In the genomic region with DNA sequence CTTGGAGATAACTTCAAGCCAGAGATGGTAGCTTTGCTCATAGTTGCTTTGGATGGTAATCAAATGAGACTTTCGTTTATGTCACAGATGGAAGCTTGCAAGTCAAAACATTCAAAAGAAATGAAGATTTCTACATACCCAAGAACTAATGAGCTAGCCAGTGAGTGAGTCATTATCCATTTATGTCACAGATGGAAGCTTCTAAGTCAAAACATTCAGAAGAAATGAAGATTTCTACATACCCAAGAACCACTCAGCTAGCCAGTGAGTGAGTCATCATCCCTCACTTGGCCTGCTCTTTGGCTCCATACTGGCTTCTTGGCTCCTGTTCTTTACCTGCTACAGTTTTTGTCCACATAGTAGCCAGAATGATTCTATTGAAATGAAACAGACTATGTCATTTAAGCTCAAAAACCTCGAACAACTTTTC, we compare ENCODE assay signal across 9 cellular contexts.
DNase-seq lines count a peak whose midpoint lies in the region; FAIRE-seq and TF ChIP-seq lines count a peak whose summit lies in the region.
"Had no signal": no experiment of that assay in that cellular context is flagged by ENCODE, and none has a peak within 500 bp of the region (broad histone marks: within the 10 kb centered on the region; RNA-seq: fewer than 3 reads in every experiment).

No MANE protein-coding gene starts in this region.

- intact Hi-C loops in posterior vena cava (cut with DNase I) = no loop called here

- DNase-seq in EH (ENCODE audit: low read depth) = peak; percentile 99
- DNase-seq in NCI-H446 treated with DMSO at 0.1 percent for 48 hours (lab: John Stamatoyannopoulos, UW) = peak; percentile 99
- DNase-seq in dedifferentiated amniotic fluid mesenchymal stem cell (ENCODE audit: extremely low spot score) = peak; percentile 98
- DNase-seq in retinal pigment epithelial cell (ENCODE audit: low read depth) = peak; percentile 93
- no peak for DNase-seq in activated gamma-delta T cell treated with Interleukin-2 at 50 U/mL for 16 hours
- no peak for DNase-seq in posterior vena cava (ENCODE audit: low spot score)
- DNase-seq in midbrain (lab: John Stamatoyannopoulos, UW) = no peak
- no peak for DNase-seq in GM12892 (ENCODE audit: insufficient read length)

- no peak for TF ChIP-seq CTCF in retinal pigment epithelial cell (conservative IDR thresholded peaks at IDR 0.05; ENCODE audit: low read depth, low read length)

- TF ChIP-seq POLR2A in GM12892 (IDR thresholded peaks at IDR 0.05; ENCODE audit: low read depth, low read length) = no peak

- FAIRE-seq in GM12892 (lab: Jason Lieb, UNC) = no peak

- no peak overlapping the region for H3K4me3 ChIP-seq in retinal pigment epithelial cell (ENCODE audit: low read length)
- H3K4me3 ChIP-seq: SK-N-MC had no signal

Comparison
In these comparisons a context has a peak if more than half of its experiments do, and no peak if none do; other contexts are left out.
1. DNase-seq: peak in EH (single experiment), NCI-H446 treated with DMSO at 0.1 percent for 48 hours (single experiment), dedifferentiated amniotic fluid mesenchymal stem cell (single experiment) and retinal pigment epithelial cell (single experiment); none in activated gamma-delta T cell treated with Interleukin-2 at 50 U/mL for 16 hours (single experiment), posterior vena cava (single experiment), midbrain (single experiment) and GM12892 (single experiment).